Comparison of ENCODE assay signal across 12 cellular contexts in the genomic region with DNA sequence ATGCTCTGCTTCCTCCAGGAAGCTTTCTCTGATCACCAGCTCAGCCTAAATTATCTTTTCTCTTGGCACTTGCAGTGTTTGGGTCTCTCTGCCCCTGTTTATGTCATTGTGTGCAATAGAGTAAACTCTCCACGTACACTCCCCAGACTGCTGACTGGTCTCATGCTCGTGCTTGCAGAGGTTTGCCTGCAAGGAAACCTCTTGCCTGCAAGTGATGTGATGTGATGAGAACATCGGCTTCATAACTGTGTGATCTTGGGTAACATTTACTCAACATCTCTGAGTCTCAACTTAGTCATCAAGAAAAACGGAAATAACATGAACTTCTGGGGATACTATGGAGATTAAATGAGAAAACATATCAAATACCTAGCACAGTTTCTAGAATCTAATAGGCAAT.
DNase-seq lines count a peak whose midpoint lies in the region; ATAC-seq and TF ChIP-seq lines count a peak whose summit lies in the region.
"Had no signal": no experiment of that assay in that cellular context is flagged by ENCODE, and none has a peak within 500 bp of the region (broad histone marks: within the 10 kb centered on the region; RNA-seq: fewer than 3 reads in every experiment).

No MANE protein-coding gene starts in this region.

- no peak for TF ChIP-seq CTCF in foreskin fibroblast (IDR thresholded peaks at IDR 0.05; ENCODE audit: low read depth, low read length)

- no peaks in the 10 kb centered on the region for H3K9me3 Mint-ChIP-seq in activated T-helper 17 cell treated with anti-CD3 and anti-CD28 coated beads, Interleukin-2, amount 50 U/mL, for 72 hours
- H3K9me3 Mint-ChIP-seq: activated T-cell treated with anti-CD3 and anti-CD28 coated beads, Interleukin-2, amount 50 U/mL, for 72 hours had no signal

- peak; percentile 83 for DNase-seq in AG08396 (ENCODE audit: low spot score)
- peak; percentile 93 for DNase-seq in LHCN-M2 (ENCODE audit: low read depth)
- peak; percentile 95 for DNase-seq in foreskin fibroblast
- DNase-seq in pons (ENCODE audit: low spot score): no peak
- no peak for DNase-seq in activated T-cell treated with anti-CD3 and anti-CD28 coated beads, Interleukin-2, amount 50 U/mL, for 48 hours
- no peak for DNase-seq in Right ventricle myocardium inferior (ENCODE audit: missing footprints)
- DNase-seq in Right ventricle myocardium superior: no peak
- DNase-seq: activated T-cell treated with anti-CD3 and anti-CD28 coated beads, Interleukin-2, amount 50 U/mL, for 72 hours; NCI-H1105 had no signal

- intact Hi-C loops in Right ventricle myocardium inferior (cut with DNase I): no loop called here
- intact Hi-C loops in Right ventricle myocardium superior (cut with DNase I): no loop called here

- no peak overlapping the region for H3K27ac Mint-ChIP-seq in activated T-helper 17 cell treated with anti-CD3 and anti-CD28 coated beads, Interleukin-2, amount 50 U/mL, for 72 hours
- H3K27ac Mint-ChIP-seq: activated T-cell treated with anti-CD3 and anti-CD28 coated beads, Interleukin-2, amount 50 U/mL, for 72 hours had no signal

- no peak overlapping the region for H3K4me3 ChIP-seq in foreskin fibroblast (ENCODE audit: low read depth in 1 of 2, low read length in 2 of 2)
- H3K4me3 ChIP-seq: BLaER1 treated with 17β-estradiol and CSF1 and Interleukin-3, amounts not matched to agents 10 nM and 100 nM; HAP-1 had no signal

- H3K27me3 Mint-ChIP-seq in activated T-helper 17 cell treated with anti-CD3 and anti-CD28 coated beads, Interleukin-2, amount 50 U/mL, for 72 hours: peaks cover 35% of the 10 kb centered on the region

- peak; percentile 53 for ATAC-seq in activated T-helper 17 cell treated with anti-CD3 and anti-CD28 coated beads, Interleukin-2, amount 50 U/mL, for 72 hours (replicated peaks)
- ATAC-seq in Right ventricle myocardium inferior: no peak
- ATAC-seq in Right ventricle myocardium superior (ENCODE audit: poor library complexity): no peak

- no peaks in the 10 kb centered on the region for H3K4me1 Mint-ChIP-seq in activated T-helper 17 cell treated with anti-CD3 and anti-CD28 coated beads, Interleukin-2, amount 50 U/mL, for 72 hours

- H3K4me3 Mint-ChIP-seq in activated T-helper 17 cell treated with anti-CD3 and anti-CD28 coated beads, Interleukin-2, amount 50 U/mL, for 72 hours: no peak overlapping the region
- H3K4me3 Mint-ChIP-seq: activated T-cell treated with anti-CD3 and anti-CD28 coated beads, Interleukin-2, amount 50 U/mL, for 72 hours had no signal

- no peaks in the 10 kb centered on the region for H3K36me3 Mint-ChIP-seq in activated T-helper 17 cell treated with anti-CD3 and anti-CD28 coated beads, Interleukin-2, amount 50 U/mL, for 72 hours (ENCODE audit: low read depth)

Comparison
In these comparisons a context has a peak if more than half of its experiments do, and no peak if none do; other contexts are left out.
1. DNase-seq: peak in AG08396 (single experiment), LHCN-M2 (single experiment) and foreskin fibroblast (2 of 2); none in pons (single experiment), activated T-cell treated with anti-CD3 and anti-CD28 coated beads, Interleukin-2, amount 50 U/mL, for 48 hours (0 of 2), Right ventricle myocardium inferior (single experiment) and Right ventricle myocardium superior (single experiment).